15 cellular contexts compared by ENCODE assay signal in genomic region chr17:36808181-36808661, GRCh38.
A peak's percentile ranks its signal among the peaks of the same experiment; 100 is the strongest.
DNase-seq lines count a peak whose midpoint lies in the region; ATAC-seq, FAIRE-seq and TF ChIP-seq lines count a peak whose summit lies in the region.
"Had no signal": no experiment of that assay in that cellular context is flagged by ENCODE, and none has a peak within 500 bp of the region (broad histone marks: within the 10 kb centered on the region; RNA-seq: fewer than 3 reads in every experiment).

No MANE protein-coding gene starts in this region.

- H4K20me1 ChIP-seq in GM23248 (ENCODE audit: insufficient read depth), result no peaks in the 10 kb centered on the region

- no peak overlapping the region for H3K4me3 Mint-ChIP-seq in T-helper 17 cell
- H3K4me3 Mint-ChIP-seq: CD4-positive, CD25-positive, alpha-beta regulatory T cell; natural killer cell had no signal

- H3K4me2 ChIP-seq in A549 (peak overlapping the region; percentile 65), GM23248 (ENCODE audit: unreplicated experiment) (no peak overlapping the region)

- H3K27me3 Mint-ChIP-seq in T-helper 17 cell, result peaks cover 72% of the 10 kb centered on the region

- no peak overlapping the region for H3K9ac ChIP-seq in GM23248

- DNase-seq in A549 (ENCODE audit: low read depth in 1 of 2, low spot score in 1 of 2) (no peak), GM23248 (peak; percentile 30), astrocyte of the cerebellum (ENCODE audit: low read depth) (no peak), iris pigment epithelial cell (ENCODE audit: low read depth) (peak; percentile 32), NCI-H2081 treated with DMSO at 0.1 percent for 48 hours (lab: John Stamatoyannopoulos, UW) (no peak), T-helper 17 cell (no peak), sigmoid colon (no peak)
- DNase-seq: activated T-cell treated with anti-CD3 and anti-CD28 coated beads, Interleukin-2, amount 50 U/mL, for 48 hours; CD4-positive, CD25-positive, alpha-beta regulatory T cell; cerebellar nuclear complex; heart right ventricle; KG1; natural killer cell; T1000 had no signal

- no peak overlapping the region for H3K27ac Mint-ChIP-seq in T-helper 17 cell
- H3K27ac Mint-ChIP-seq: CD4-positive, CD25-positive, alpha-beta regulatory T cell; natural killer cell had no signal

- no peak for TF ChIP-seq CTCF in A549 (IDR thresholded peaks at IDR 0.05)
- TF ChIP-seq CTCF in astrocyte of the cerebellum (IDR thresholded peaks at IDR 0.05; ENCODE audit: low read depth, low read length, missing control alignments), result no peak
- no peak for TF ChIP-seq CTCF in sigmoid colon (IDR thresholded peaks at IDR 0.05)

- ATAC-seq in A549 (peak in 1 of 2 experiments; percentile 53; a peak in 3 of 6 replicates), esophagus mucosa (no peak), T-helper 17 cell (no peak)
- ATAC-seq: heart right ventricle, natural killer cell had no signal

- CTCF ChIA-PET in A549 (lab: Yijun Ruan, JAX), result interaction anchor here (1.3 kb wide), 2 partner anchors 10 to 240 kb away, joined by 3 to 4 read pairs; no protein-coding TSS in a partner anchor

- in situ Hi-C loops in GM23248 (cut with MboI) (no loop called here), astrocyte of the cerebellum (cut with HindIII; ENCODE audit: low sequenced_read_pairs) (no loop called here)

- H3K4me3 ChIP-seq in A549 (peak overlapping the region; percentile 27; the same call in 2 of the 3 replicates), GM23248 (no peak overlapping the region), astrocyte of the cerebellum (ENCODE audit: low read depth, low read length) (peak overlapping the region; percentile 10), sigmoid colon (peak overlapping the region in 1 of 4 donors; percentile 8)
- H3K4me3 ChIP-seq: heart right ventricle had no signal

- peaks cover 67% of the 10 kb centered on the region for H3K27me3 ChIP-seq in GM23248 (replicated peaks; ENCODE audit: insufficient read depth)
- peaks cover 13 to 81% (median 33%) of the 10 kb centered on the region in 3 donors for H3K27me3 ChIP-seq in sigmoid colon

- no peak for TF ChIP-seq RAD21 in A549 (conservative IDR thresholded peaks at IDR 0.05 in 1 of 2, IDR thresholded peaks at IDR 0.05 in 1 of 2)

- no peaks in the 10 kb centered on the region for H3K4me1 ChIP-seq in A549
- H3K4me1 ChIP-seq in GM23248 (ENCODE audit: insufficient read depth), result no peaks in the 10 kb centered on the region
- peaks cover 0 to 8% (median 4%) of the 10 kb centered on the region in 4 donors for H3K4me1 ChIP-seq in sigmoid colon
- H3K4me1 ChIP-seq: heart right ventricle had no signal

- H3K36me3 Mint-ChIP-seq in T-helper 17 cell (ENCODE audit: low read depth), result peaks cover 7% of the 10 kb centered on the region
- H3K36me3 Mint-ChIP-seq: CD4-positive, CD25-positive, alpha-beta regulatory T cell; natural killer cell had no signal

- no peaks in the 10 kb centered on the region for H3K36me3 ChIP-seq in GM23248 (ENCODE audit: low read depth)
- H3K36me3 ChIP-seq in sigmoid colon, result no peaks in the 10 kb centered on the region
- H3K36me3 ChIP-seq: heart right ventricle had no signal

- H3K9me2 ChIP-seq in GM23248 (ENCODE audit: insufficient read depth), result no peaks in the 10 kb centered on the region

- intact Hi-C loops in sigmoid colon (cut with DNase I), result no loop called here

- no peaks in the 10 kb centered on the region for H3F3A ChIP-seq in GM23248 (ENCODE audit: insufficient read depth)

- FAIRE-seq in A549 (lab: Jason Lieb, UNC), result no peak

- H3K79me2 ChIP-seq in GM23248 (ENCODE audit: insufficient read depth), result no peaks in the 10 kb centered on the region

- POLR2A ChIA-PET in A549 (lab: Yijun Ruan, JAX), result no interaction called here

- H3K9me3 ChIP-seq in A549 (no peaks in the 10 kb centered on the region), GM23248 (ENCODE audit: low read depth) (no peaks in the 10 kb centered on the region), T-helper 17 cell (ENCODE audit: control insufficient read depth, low read length, poor library complexity, severe bottlenecking) (no peaks in the 10 kb centered on the region), sigmoid colon (no peaks in the 10 kb centered on the region)
- H3K9me3 ChIP-seq: heart right ventricle had no signal

- H3K4me1 Mint-ChIP-seq in T-helper 17 cell, result peaks cover 7% of the 10 kb centered on the region
- H3K4me1 Mint-ChIP-seq: CD4-positive, CD25-positive, alpha-beta regulatory T cell; natural killer cell had no signal

- no peak overlapping the region for H2AFZ ChIP-seq in GM23248

- no peak for TF ChIP-seq EP300 in A549 (IDR thresholded peaks at IDR 0.05)
- TF ChIP-seq EP300 in sigmoid colon (IDR thresholded peaks at IDR 0.05), result no peak

- TF ChIP-seq POLR2A in A549 (IDR thresholded peaks at IDR 0.05; ENCODE audit: low read length) (no peak), sigmoid colon (IDR thresholded peaks at IDR 0.05) (no peak)

- 55% methylated on average over 47 of the region's 60 CpGs for WGBS in A549 (ENCODE audit: missing lambda C conversion rate)
- 2 to 4% methylated on average over 20 to 60 of the region's 60 CpGs for WGBS in GM23248 (ENCODE audit: low coverage in 1 of 2, low lambda C conversion rate in 2 of 2, missing lambda C conversion rate in 2 of 2), 2 experiments
- 3 to 4% methylated on average over 60 of the region's 60 CpGs for WGBS in sigmoid colon, 2 donors

- H3K27ac ChIP-seq in A549 (peak overlapping the region in 1 of 2 experiments; percentile 32; a peak in 2 of 6 replicates), GM23248 (no peak overlapping the region), sigmoid colon (no peak overlapping the region)
- H3K27ac ChIP-seq: heart right ventricle had no signal

TF ChIP-seq in A549, 52 proteins besides CTCF, POLR2A, EP300 and RAD21:
- TF ChIP-seq NR3C1 (IDR thresholded peaks at IDR 0.05), result no peak
- no peak for TF ChIP-seq CHD2 (IDR thresholded peaks at IDR 0.05; ENCODE audit: low read length, partially characterized antibody)
- TF ChIP-seq PHF8 (IDR thresholded peaks at IDR 0.05; ENCODE audit: borderline replicate concordance, low read depth), result no peak
- TF ChIP-seq RNF2 (IDR thresholded peaks at IDR 0.05; ENCODE audit: borderline replicate concordance, low read depth), result no peak
- no peak for TF ChIP-seq FOSB (CRISPR knock-in tag; IDR thresholded peaks at IDR 0.05)
- TF ChIP-seq BCL3 (IDR thresholded peaks at IDR 0.05), result no peak
- no peak for TF ChIP-seq KDM5A (IDR thresholded peaks at IDR 0.05)
- no peak for TF ChIP-seq PBX3 (IDR thresholded peaks at IDR 0.05)
- TF ChIP-seq JUNB (IDR thresholded peaks at IDR 0.05), result no peak
- no peak for TF ChIP-seq HOXB5 (CRISPR knock-in tag; IDR thresholded peaks at IDR 0.05)
- no peak for TF ChIP-seq SMC3 (IDR thresholded peaks at IDR 0.05)
- TF ChIP-seq RFX5 (IDR thresholded peaks at IDR 0.05), result no peak
- TF ChIP-seq MAZ (IDR thresholded peaks at IDR 0.05; ENCODE audit: borderline replicate concordance, low read depth, low read length), result no peak
- no peak for TF ChIP-seq EHF (CRISPR knock-in tag; IDR thresholded peaks at IDR 0.05)

Comparison
In these comparisons a context has a peak if more than half of its experiments do, and no peak if none do; other contexts are left out.
1. DNase-seq: peak in GM23248 (single experiment) and iris pigment epithelial cell (single experiment); none in A549 (0 of 2), astrocyte of the cerebellum (single experiment), NCI-H2081 treated with DMSO at 0.1 percent for 48 hours (single experiment), T-helper 17 cell (0 of 3) and sigmoid colon (single experiment).